In the genomic region with DNA sequence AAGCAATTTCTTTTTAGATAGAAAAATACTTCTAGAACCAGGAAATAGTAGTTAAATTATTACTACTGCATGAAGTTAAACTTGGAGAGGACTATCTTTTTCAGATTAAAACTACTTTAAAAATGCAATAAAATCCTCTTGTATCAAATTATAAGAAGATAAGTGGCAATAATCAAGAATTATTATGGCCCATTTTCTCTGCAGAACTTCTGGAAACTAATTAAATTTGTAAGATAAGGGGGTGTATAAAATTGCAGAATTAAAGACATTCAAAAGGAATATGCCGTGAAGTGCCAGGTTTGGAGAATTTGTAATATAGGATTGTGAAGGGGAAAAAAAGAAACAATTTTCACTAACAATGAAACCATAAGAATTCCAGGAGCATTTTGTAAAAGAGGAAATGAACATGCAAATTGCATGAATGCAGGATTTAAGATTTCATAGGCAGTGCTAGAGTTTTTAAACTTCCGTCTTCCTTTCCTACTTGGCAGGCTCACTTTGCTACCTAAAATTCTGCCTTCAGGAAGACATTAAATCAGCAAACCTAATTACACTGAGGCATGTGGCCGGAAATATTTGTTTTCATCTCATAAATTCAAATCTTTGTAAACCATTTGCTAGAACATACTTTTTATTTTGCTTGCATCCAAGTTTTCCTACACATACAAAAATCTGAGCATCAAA, we compare ENCODE assay signal across 17 cellular contexts.
"Had no signal": no experiment of that assay in that cellular context is flagged by ENCODE, and none has a peak within 500 bp of the region (broad histone marks: within the 10 kb centered on the region; RNA-seq: fewer than 3 reads in every experiment).

No MANE protein-coding gene starts in this region.

- H3K4me3 Mint-ChIP-seq: naive thymus-derived CD8-positive, alpha-beta T cell; neural crest cell; stimulated activated effector memory CD8-positive, alpha-beta T cell treated with anti-CD3 and anti-CD28 coated beads, Interleukin-12 subunit alpha, Interleukin-12 subunit beta, amount 100 ng/mL, for 72 hours had no signal

- H3K9me3 ChIP-seq: pancreas, right lobe of liver, upper lobe of left lung, uterus had no signal

- DNase-seq: heart left ventricle; islet precursor cell; left ventricle myocardium superior; mesendoderm; naive thymus-derived CD8-positive, alpha-beta T cell; pancreas; right lobe of liver; stimulated activated CD4-positive, alpha-beta T cell treated with anti-CD3 and anti-CD28 coated beads, Interleukin-4, amount 100 ng/mL, for 1 hour; stimulated activated CD8-positive, alpha-beta memory T cell treated with anti-CD3 and anti-CD28 coated beads, Interleukin-4, amount 100 ng/mL, for 48 hours; stimulated activated naive CD8-positive, alpha-beta T cell treated with anti-CD3 and anti-CD28 coated beads, Interleukin-15, Interleukin-2, amounts not matched to agents 100 U/mL and 50 U/mL, for 24 hours; tibial artery; upper lobe of left lung; uterus had no signal

- H3K4me1 ChIP-seq: pancreas, uterus had no signal

- H3K27ac ChIP-seq: pancreas, right lobe of liver, upper lobe of left lung had no signal

- H3K27ac Mint-ChIP-seq: naive thymus-derived CD8-positive, alpha-beta T cell; progenitor cell of endocrine pancreas; stimulated activated effector memory CD8-positive, alpha-beta T cell treated with anti-CD3 and anti-CD28 coated beads, Interleukin-12 subunit alpha, Interleukin-12 subunit beta, amount 100 ng/mL, for 72 hours had no signal

- H3K27me3 ChIP-seq: heart left ventricle, pancreas, right lobe of liver, tibial artery, upper lobe of left lung, uterus had no signal

- H3K36me3 ChIP-seq: heart left ventricle, pancreas, right lobe of liver, tibial artery, upper lobe of left lung, uterus had no signal

- H3K4me3 ChIP-seq: heart left ventricle, pancreas, right lobe of liver, tibial artery, upper lobe of left lung, uterus had no signal

- FAIRE-seq: frontal cortex, pancreas had no signal

- H3K4me1 Mint-ChIP-seq: naive thymus-derived CD8-positive, alpha-beta T cell; stimulated activated effector memory CD8-positive, alpha-beta T cell treated with anti-CD3 and anti-CD28 coated beads, Interleukin-12 subunit alpha, Interleukin-12 subunit beta, amount 100 ng/mL, for 72 hours had no signal

- H3K27me3 Mint-ChIP-seq: progenitor cell of endocrine pancreas had no signal

- H3K36me3 Mint-ChIP-seq: stimulated activated effector memory CD8-positive, alpha-beta T cell treated with anti-CD3 and anti-CD28 coated beads, Interleukin-12 subunit alpha, Interleukin-12 subunit beta, amount 100 ng/mL, for 72 hours had no signal
